19 cellular contexts compared by ENCODE assay signal in the genomic region with DNA sequence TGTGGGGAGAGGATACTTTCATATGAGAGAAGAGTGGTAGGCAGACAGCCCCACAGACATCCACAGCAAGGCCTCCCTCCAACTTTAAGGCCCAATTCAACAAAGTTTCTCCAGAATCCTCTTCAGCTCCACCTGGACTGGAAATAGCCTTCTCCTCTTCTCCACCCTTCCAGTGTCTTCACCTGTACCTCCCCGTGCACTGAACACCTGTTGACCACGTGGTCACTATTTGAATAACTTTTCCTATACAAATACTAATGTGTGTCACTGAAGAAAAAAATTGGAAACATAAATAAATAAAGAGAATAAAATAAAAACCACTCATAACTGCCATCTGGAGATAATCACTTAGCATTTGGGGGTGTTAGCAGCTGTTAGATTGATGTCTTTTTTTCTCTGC. TPM values are rescaled to one million over a fixed set of nuclear protein-coding genes. Genes with fewer than 3 reads are reported as not detected.
DNase-seq lines count a peak whose midpoint lies in the region; ATAC-seq, FAIRE-seq and TF ChIP-seq lines count a peak whose summit lies in the region.
"Had no signal": no experiment of that assay in that cellular context is flagged by ENCODE, and none has a peak within 500 bp of the region (broad histone marks: within the 10 kb centered on the region; RNA-seq: fewer than 3 reads in every experiment).

No MANE protein-coding gene starts in this region.

- H3K36me3 ChIP-seq in HepG2 (replicated peaks in 1 of 2; ENCODE audit: control insufficient read depth in 1 of 2, insufficient read depth in 2 of 2, low read length in 2 of 2) (no peaks in the 10 kb centered on the region), right lobe of liver (no peaks in the 10 kb centered on the region), mesendoderm (ENCODE audit: control insufficient read depth, insufficient read depth, low read length) (no peaks in the 10 kb centered on the region)
- H3K36me3 ChIP-seq: tibial artery had no signal

- peak overlapping the region; percentile 76 for H4K5ac ChIP-seq in mesendoderm (ENCODE audit: low read length)

- intact Hi-C loops in HepG2 (cut with micrococcal nuclease; ENCODE audit: unreplicated experiment), result no loop called here
- intact Hi-C loops in right lobe of liver (cut with DNase I), result no loop called here
- intact Hi-C loops in sciatic nerve (cut with DNase I), result no loop called here

- no peaks in the 10 kb centered on the region for H3K79me2 ChIP-seq in HepG2 (ENCODE audit: insufficient read depth, low read length)
- H3K79me2 ChIP-seq in mesendoderm (ENCODE audit: control insufficient read depth, insufficient read depth, low read length), result no peaks in the 10 kb centered on the region

- no peak for ATAC-seq in HepG2
- ATAC-seq in right lobe of liver, result no peak
- ATAC-seq in sciatic nerve, result no peak
- no peak for ATAC-seq in GM18520 (IDR thresholded peaks at IDR 0.05; ENCODE audit: unreplicated experiment)
- no peak for ATAC-seq in GM21737 (IDR thresholded peaks at IDR 0.05; ENCODE audit: unreplicated experiment)
- ATAC-seq: stimulated activated effector memory CD8-positive, alpha-beta T cell treated with anti-CD3 and anti-CD28 coated beads, Interleukin-12 subunit alpha, Interleukin-12 subunit beta, amount 100 ng/mL, for 72 hours had no signal

- no peak overlapping the region for H3K23ac ChIP-seq in mesendoderm (ENCODE audit: low read length)

- H3K4me1 ChIP-seq in HepG2 (ENCODE audit: insufficient read depth, low read length) (peaks cover 56% of the 10 kb centered on the region), right lobe of liver (peaks cover 0 to 11% (median 0%) of the 10 kb centered on the region in 4 donors), mesendoderm (ENCODE audit: control insufficient read depth, low read depth, low read length) (peaks cover 17% of the 10 kb centered on the region)
- H3K4me1 ChIP-seq: Caco-2, tibial artery had no signal

- no peak for TF ChIP-seq RAD21 in HepG2 (CRISPR knock-in tag; IDR thresholded peaks at IDR 0.05)

- H3K79me1 ChIP-seq in mesendoderm (ENCODE audit: low read length), result no peaks in the 10 kb centered on the region

- H3K56ac ChIP-seq in mesendoderm (ENCODE audit: low read length), result peak overlapping the region; percentile 87

- H3K4ac ChIP-seq in mesendoderm (ENCODE audit: low read depth, low read length), result peak overlapping the region; percentile 89

- no TSS peak for BruUV-seq in HepG2 (replicated peaks; lab: Mats Ljungman, UMichigan)

- peak overlapping the region; percentile 87 for H2BK5ac ChIP-seq in mesendoderm (ENCODE audit: low read length)

- FAIRE-seq in HepG2 (lab: Jason Lieb, UNC), result no peak
- FAIRE-seq: frontal cortex, kidney had no signal

- H3K27ac ChIP-seq in HepG2 (ENCODE audit: extremely low read length, insufficient read depth, low read length) (no peak overlapping the region), right lobe of liver (no peak overlapping the region), mesendoderm (ENCODE audit: low read depth, low read length) (no peak overlapping the region)
- H3K27ac ChIP-seq: GM23248, tibial artery had no signal

- H3K9ac ChIP-seq in HepG2 (ENCODE audit: insufficient read depth, low read depth, low read length) (no peak overlapping the region), mesendoderm (ENCODE audit: low read length) (peak overlapping the region; percentile 47)
- H3K9ac ChIP-seq: GM23248 had no signal

- H2BK120ac ChIP-seq in mesendoderm (ENCODE audit: low read depth, low read length), result peak overlapping the region; percentile 65

- no peak for TF ChIP-seq POLR2A in HepG2 (IDR thresholded peaks at IDR 0.05; ENCODE audit: insufficient read depth in 1 of 2, low read depth in 2 of 2, low read length in 2 of 2)
- no peak for TF ChIP-seq POLR2A in right lobe of liver (IDR thresholded peaks at IDR 0.05)

- H3K9me3 ChIP-seq in HepG2 (ENCODE audit: low read length) (no peaks in the 10 kb centered on the region), right lobe of liver (no peaks in the 10 kb centered on the region)
- H3K9me3 ChIP-seq: Caco-2, tibial artery had no signal

- H2BK15ac ChIP-seq in mesendoderm (replicated peaks; ENCODE audit: low read depth), result no peak overlapping the region

- no peak overlapping the region for H2AFZ ChIP-seq in HepG2 (ENCODE audit: low read length)
- H2AFZ ChIP-seq: GM23248 had no signal

- peak overlapping the region; percentile 87 for H2AK5ac ChIP-seq in mesendoderm (ENCODE audit: low read length)

- no peaks in the 10 kb centered on the region for H4K20me1 ChIP-seq in HepG2 (ENCODE audit: insufficient read depth, low read length)

- WGBS in HepG2 (ENCODE audit: low lambda C conversion rate), result 72% methylated on average over 2 of the region's 2 CpGs
- 25% methylated on average over 2 of the region's 2 CpGs for WGBS in right lobe of liver (ENCODE audit: insufficient coverage, low coverage, low lambda C conversion rate, missing lambda C conversion rate)
- WGBS in mesendoderm (ENCODE audit: extremely low coverage, insufficient coverage, low lambda C conversion rate), result no CpG with 5 or more reads among the region's 2 CpGs

- TF ChIP-seq EP300 in HepG2 (IDR thresholded peaks at IDR 0.05; ENCODE audit: low read depth in 2 of 2, low read length in 2 of 2) (no peak), HepG2 (CRISPR knock-in tag; IDR thresholded peaks at IDR 0.05; ENCODE audit: borderline replicate concordance) (no peak)

- H3K27me3 ChIP-seq in HepG2 (ENCODE audit: control insufficient read depth in 1 of 2, insufficient read depth in 2 of 2, low read length in 2 of 2), result no peaks in the 10 kb centered on the region
- H3K27me3 ChIP-seq in right lobe of liver, result no peaks in the 10 kb centered on the region
- no peaks in the 10 kb centered on the region for H3K27me3 ChIP-seq in mesendoderm (ENCODE audit: insufficient read depth, low read length, poor library complexity)
- H3K27me3 ChIP-seq: tibial artery had no signal

- CTCF ChIA-PET in HepG2 (lab: Yijun Ruan, JAX; ENCODE audit: low intra/inter-chr PET ratio, low total read pairs), result no interaction called here

- POLR2A ChIA-PET in HepG2 (lab: Yijun Ruan, JAX), result no interaction called here

- H3K18ac ChIP-seq in mesendoderm (ENCODE audit: low read length), result peak overlapping the region; percentile 83

- in situ Hi-C loops in HepG2 (cut with HindIII; ENCODE audit: extremely low pct_ligation_motif_present, low pct_unique_long_range_greater_than_20kb), result no loop called here
- in situ Hi-C loops in G401 (cut with HindIII; ENCODE audit: low sequenced_read_pairs), result no loop called here

- no peak overlapping the region for H4K8ac ChIP-seq in mesendoderm (ENCODE audit: low read depth, low read length)

- TF ChIP-seq CTCF in HepG2 (CRISPR knock-in tag; IDR thresholded peaks at IDR 0.05) (no peak), right lobe of liver (IDR thresholded peaks at IDR 0.05) (no peak)

- H3K4me3 ChIP-seq in HepG2 (replicated peaks in 1 of 3; ENCODE audit: insufficient read depth in 1 of 3, low read depth in 2 of 3, low read length in 3 of 3) (no peak overlapping the region), right lobe of liver (no peak overlapping the region), mesendoderm (ENCODE audit: low read length) (no peak overlapping the region)
- H3K4me3 ChIP-seq: GM23248, tibial artery had no signal

- H3K4me2 ChIP-seq in HepG2 (ENCODE audit: low read depth, low read length) (no peak overlapping the region), mesendoderm (ENCODE audit: low read length) (no peak overlapping the region)

- DNase-seq in HepG2 (ENCODE audit: low spot score) (no peak), right lobe of liver (no peak), NCI-H2196 treated with DMSO at 0.1 percent for 48 hours (lab: John Stamatoyannopoulos, UW; ENCODE audit: unreplicated experiment) (peak; percentile 36), mesendoderm (no peak), sciatic nerve (ENCODE audit: low spot score) (no peak), G401 (ENCODE audit: low spot score) (no peak)
- DNase-seq: activated CD4-positive, alpha-beta T cell treated with anti-CD3 and anti-CD28 coated beads, Interleukin-2, amount 10 ng/mL, durations not matched to agents 24 days and 14 days; activated CD8-positive, alpha-beta memory T cell treated with anti-CD3 and anti-CD28 coated beads, Interleukin-2, amount 50 U/mL, for 4 hours; activated gamma-delta T cell; Caco-2; central memory CD4-positive, alpha-beta T cell; GM23248; kidney; NCI-H345; tibial artery had no signal

RNA-seq across cellular contexts. Expression of a gene that starts 52.9 kb away (rescaled TPM):
- 23.5 and 151 TPM in 2 replicates for total RNA-seq in HepG2 (2016; rRNA removed; fragmentation: Illumina TruSeq; extraction: Trizol)
- 18.9 and 19.9 TPM in 2 replicates for total RNA-seq in HepG2 (2016; cell fraction: cytosol; rRNA removed; fragmentation: Illumina TruSeq; extraction: Trizol; ENCODE audit: low read depth)
- 22.0 and 151 TPM in 2 replicates for total RNA-seq in HepG2 (2016; cell fraction: insoluble cytoplasmic fraction; rRNA removed; fragmentation: Illumina TruSeq; extraction: Trizol)
- 19.5 and 22.9 TPM in 2 replicates for total RNA-seq in HepG2 (2016; cell fraction: membrane; rRNA removed; fragmentation: Illumina TruSeq; extraction: Trizol)
- 552 TPM in 2 replicates for total RNA-seq in HepG2 (2016; cell fraction: nucleus; rRNA removed; fragmentation: Illumina TruSeq; extraction: Trizol)
- polyA plus RNA-seq in HepG2 (2011; rRNA removed), result 303 and 309 TPM in 2 replicates
- 35.9 and 39.3 TPM in 2 replicates for polyA plus RNA-seq in HepG2 (2011; cell fraction: cytosol; rRNA removed)
- 1,033 and 1,155 TPM in 2 replicates for polyA plus RNA-seq in HepG2 (2011; cell fraction: nucleus; rRNA removed)
- 118 and 121 TPM in 2 replicates for polyA plus RNA-seq in HepG2 (2012)
- polyA plus RNA-seq in HepG2 (2016; cell fraction: cytosol; fragmentation: Illumina TruSeq; extraction: Trizol; ENCODE audit: low read depth), result 4.9 and 6.1 TPM in 2 replicates
- 26.1 and 28.4 TPM in 2 replicates for polyA plus RNA-seq in HepG2 (2016; cell fraction: insoluble cytoplasmic fraction; fragmentation: Illumina TruSeq; extraction: Trizol; ENCODE audit: low read depth)
- polyA plus RNA-seq in HepG2 (2016; cell fraction: membrane; fragmentation: Illumina TruSeq; extraction: Trizol; ENCODE audit: low read depth), result 6.6 and 9.0 TPM in 2 replicates
- polyA plus RNA-seq in HepG2 (2016; cell fraction: nucleus; fragmentation: Illumina TruSeq; extraction: Trizol; ENCODE audit: insufficient read depth, low read depth), result 607 and 612 TPM in 2 replicates
- polyA minus RNA-seq in HepG2 (2011; rRNA and poly(A)+ RNA removed; ENCODE audit: low replicate concordance), result 138 and 193 TPM in 2 replicates
- 30.6 and 49.5 TPM in 2 replicates for polyA minus RNA-seq in HepG2 (2011; cell fraction: cytosol; rRNA and poly(A)+ RNA removed)
- 1,410 and 1,557 TPM in 2 replicates for polyA minus RNA-seq in HepG2 (2011; cell fraction: nucleus; rRNA and poly(A)+ RNA removed)
- total RNA-seq in right lobe of liver, result 100 to 1,000 TPM in 2 of 6 experiments, 10 to 100 TPM in 4; 34.0 to 153 (median 78.5) TPM
- 49.8 TPM for polyA plus RNA-seq in mesendoderm (2013, experiment 1 of 2)
- 46.0 TPM for polyA plus RNA-seq in mesendoderm (2013, experiment 2 of 2)
- 222 TPM for total RNA-seq in sciatic nerve
- 55.3 and 87.5 TPM in 2 replicates for total RNA-seq in G401 (2014; rRNA removed; shearing (Covaris generic))
